Comparison of ENCODE assay signal across 20 cellular contexts in the genomic region with DNA sequence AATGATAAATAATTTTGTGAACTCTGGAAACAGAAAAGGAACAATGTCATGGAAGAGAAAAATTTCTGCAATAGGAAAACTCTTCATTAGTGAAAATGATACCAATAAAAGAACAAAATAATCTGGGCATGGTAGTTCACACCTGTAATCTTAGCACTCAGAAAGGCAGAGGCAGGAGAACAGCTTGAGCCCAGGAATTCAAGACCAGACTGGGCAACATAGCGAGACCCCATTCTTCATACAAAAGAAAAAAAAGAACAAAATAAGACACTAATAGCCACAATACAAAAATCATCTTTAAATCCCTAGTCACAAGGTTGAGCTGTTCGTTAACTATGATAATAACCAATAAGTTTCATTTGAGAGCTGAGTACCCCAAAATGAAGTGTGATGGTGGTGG. TPM values are rescaled to one million over a fixed set of nuclear protein-coding genes. Genes with fewer than 3 reads are reported as not detected.
DNase-seq lines count a peak whose midpoint lies in the region; ATAC-seq, FAIRE-seq and TF ChIP-seq lines count a peak whose summit lies in the region.
"Had no signal": no experiment of that assay in that cellular context is flagged by ENCODE, and none has a peak within 500 bp of the region (broad histone marks: within the 10 kb centered on the region; RNA-seq: fewer than 3 reads in every experiment).

No MANE protein-coding gene starts in this region.

- TF ChIP-seq POLR2A in HepG2 (IDR thresholded peaks at IDR 0.05; ENCODE audit: insufficient read depth in 1 of 2, low read depth in 2 of 2, low read length in 2 of 2) (no peak), right lobe of liver (IDR thresholded peaks at IDR 0.05) (no peak), GM12878 (IDR thresholded peaks at IDR 0.05; ENCODE audit: low read depth, low read length) (no peak)

- H3K36me3 ChIP-seq in HepG2 (replicated peaks in 1 of 2; ENCODE audit: control insufficient read depth in 1 of 2, insufficient read depth in 2 of 2, low read length in 2 of 2), result peaks cover 13 to 55% of the 10 kb centered on the region in 2 experiments
- peaks cover 0 to 36% (median 7%) of the 10 kb centered on the region in 4 donors for H3K36me3 ChIP-seq in right lobe of liver
- peaks cover 0 to 18% of the 10 kb centered on the region in 2 experiments; a peak in 3 of 4 replicates for H3K36me3 ChIP-seq in GM12878 (ENCODE audit: control insufficient read depth in 2 of 2, insufficient read depth in 2 of 2, low read length in 1 of 2)

- TF ChIP-seq RAD21 in HepG2 (CRISPR knock-in tag; IDR thresholded peaks at IDR 0.05) (no peak), GM12878 (IDR thresholded peaks at IDR 0.05; ENCODE audit: insufficient read depth, low read depth, low read length) (no peak)

- BruUV-seq in HepG2 (replicated peaks; lab: Mats Ljungman, UMichigan) (no TSS peak), GM12878 (replicated peaks; lab: Mats Ljungman, UMichigan) (TSS peak; percentile 8)

- DNase-seq in HepG2 (ENCODE audit: low spot score), result no peak
- DNase-seq in right lobe of liver, result no peak
- DNase-seq in GM12878 (ENCODE audit: low read depth, low spot score), result no peak
- DNase-seq in activated naive CD4-positive, alpha-beta T cell treated with Interleukin-2 at 50 U/mL for 16 hours, result no peak
- DNase-seq in SIG-M5 treated with dmso at 0.1 percent for 504 hours (lab: John Stamatoyannopoulos, UW; ENCODE audit: unreplicated experiment), result no peak
- DNase-seq: AML-193; Caco-2; Calu3; CD4-positive, alpha-beta T cell; CD8-positive, alpha-beta T cell; DMS79 treated with DMSO at 0.1 percent for 48 hours; GF-D8 had no signal

- no peak for TF ChIP-seq CTCF in HepG2 (CRISPR knock-in tag; IDR thresholded peaks at IDR 0.05)
- no peak for TF ChIP-seq CTCF in right lobe of liver (IDR thresholded peaks at IDR 0.05)
- TF ChIP-seq CTCF in GM12878 (IDR thresholded peaks at IDR 0.05 in 2 of 3, conservative IDR thresholded peaks at IDR 0.05 in 1 of 3; ENCODE audit: control insufficient read depth in 2 of 3, extremely low read depth in 1 of 3, insufficient read depth in 1 of 3, low read depth in 3 of 3, low read length in 3 of 3), result no peak

- H3K27ac ChIP-seq in HepG2 (ENCODE audit: extremely low read length, insufficient read depth, low read length) (no peak overlapping the region), right lobe of liver (no peak overlapping the region), GM12878 (ENCODE audit: control insufficient read depth, insufficient read depth) (no peak overlapping the region)
- H3K27ac ChIP-seq: 22Rv1; A549; BLaER1 treated with 17β-estradiol and CSF1 and Interleukin-3, amounts not matched to agents 10 nM and 100 nM; C4-2B had no signal

- 95% methylated on average over 2 of the region's 2 CpGs for WGBS in HepG2 (ENCODE audit: low lambda C conversion rate)
- 100% methylated on average over 2 of the region's 2 CpGs for WGBS in right lobe of liver (ENCODE audit: insufficient coverage, low coverage, low lambda C conversion rate, missing lambda C conversion rate)
- 96% methylated on average over 2 of the region's 2 CpGs for WGBS in GM12878 (ENCODE audit: insufficient coverage, insufficient replicate concordance, low lambda C conversion rate, missing lambda C conversion rate)

- peaks cover 6% of the 10 kb centered on the region for H3K79me2 ChIP-seq in HepG2 (ENCODE audit: insufficient read depth, low read length)
- H3K79me2 ChIP-seq in GM12878 (ENCODE audit: control insufficient read depth, insufficient read depth, low read length), result 0 out of 2 replicates have a peak, but pooled peaks cover 2% of the 10 kb centered on the region

- H3K27me3 ChIP-seq in HepG2 (ENCODE audit: control insufficient read depth in 1 of 2, insufficient read depth in 2 of 2, low read length in 2 of 2), result no peaks in the 10 kb centered on the region
- H3K27me3 ChIP-seq in right lobe of liver, result no peaks in the 10 kb centered on the region
- H3K27me3 ChIP-seq in GM12878 (replicated peaks in 1 of 2; ENCODE audit: control insufficient read depth in 2 of 2, insufficient read depth in 2 of 2, low read length in 1 of 2), result no peaks in the 10 kb centered on the region
- H3K27me3 ChIP-seq: BLaER1 treated with 17β-estradiol and CSF1 and Interleukin-3, amounts not matched to agents 10 nM and 100 nM had no signal

- ATAC-seq in HepG2 (no peak), right lobe of liver (no peak), GM12878 (no peak)
- ATAC-seq: A549; CD8-positive, alpha-beta T cell had no signal

- no peak overlapping the region for H3K4me3 ChIP-seq in HepG2 (replicated peaks in 1 of 3; ENCODE audit: insufficient read depth in 1 of 3, low read depth in 2 of 3, low read length in 3 of 3)
- H3K4me3 ChIP-seq in right lobe of liver, result no peak overlapping the region
- H3K4me3 ChIP-seq in GM12878, result no peak overlapping the region
- H3K4me3 ChIP-seq: A549; BLaER1 treated with 17β-estradiol and CSF1 and Interleukin-3, amounts not matched to agents 10 nM and 100 nM had no signal

- CTCF ChIA-PET in HepG2 (lab: Yijun Ruan, JAX; ENCODE audit: low intra/inter-chr PET ratio, low total read pairs) (interaction anchor here (4.8 kb wide), 1 partner anchor 69 kb away, joined by 57 read pairs; no protein-coding TSS in a partner anchor), GM12878 (lab: Yijun Ruan, JAX) (interaction anchor here (0.6 to 17.7 kb wide), 2 partner anchors 68 to 100 kb away, joined by 3 to 350 read pairs; no protein-coding TSS in a partner anchor)

- in situ Hi-C loops in HepG2 (cut with HindIII; ENCODE audit: extremely low pct_ligation_motif_present, low pct_unique_long_range_greater_than_20kb) (no loop called here), GM12878 (cut with MboI) (no loop called here)

- H3K4me2 ChIP-seq in HepG2 (ENCODE audit: low read depth, low read length), result no peak overlapping the region
- no peak overlapping the region for H3K4me2 ChIP-seq in GM12878 (ENCODE audit: control insufficient read depth, insufficient read depth)
- H3K4me2 ChIP-seq: A549; BLaER1 treated with 17β-estradiol and CSF1 and Interleukin-3, amounts not matched to agents 10 nM and 100 nM had no signal

- POLR2A ChIA-PET in HepG2 (lab: Yijun Ruan, JAX) (no interaction called here), GM12878 (lab: Charles Lee) (no interaction called here)

- H2AFZ ChIP-seq in HepG2 (ENCODE audit: low read length), result no peak overlapping the region
- H2AFZ ChIP-seq in GM12878 (ENCODE audit: control insufficient read depth, low read depth, low read length), result no peak overlapping the region

- SMC1A ChIA-PET in GM12878 (lab: Charles Lee; ENCODE audit: uncharacterized antibody, unreplicated experiment), result interaction anchor here (0.6 kb wide), 1 partner anchor 67 kb away, joined by 3 read pairs; no protein-coding TSS in a partner anchor

- no peaks in the 10 kb centered on the region; the same call in 1 of the 2 replicates for H4K20me1 ChIP-seq in HepG2 (ENCODE audit: insufficient read depth, low read length)
- no peaks in the 10 kb centered on the region for H4K20me1 ChIP-seq in GM12878 (ENCODE audit: control insufficient read depth, insufficient read depth)

- RAD21 ChIA-PET in GM12878 (lab: Charles Lee; ENCODE audit: unreplicated experiment), result interaction anchor here (9.9 kb wide), 1 partner anchor 68 kb away, joined by 174 read pairs; no protein-coding TSS in a partner anchor

- H3K9ac ChIP-seq in HepG2 (ENCODE audit: insufficient read depth, low read depth, low read length) (no peak overlapping the region), GM12878 (ENCODE audit: control insufficient read depth, insufficient read depth, low read length) (no peak overlapping the region)
- H3K9ac ChIP-seq: BLaER1 treated with 17β-estradiol and CSF1 and Interleukin-3, amounts not matched to agents 10 nM and 100 nM had no signal

- TF ChIP-seq EP300 in HepG2 (IDR thresholded peaks at IDR 0.05; ENCODE audit: low read depth in 2 of 2, low read length in 2 of 2) (no peak), HepG2 (CRISPR knock-in tag; IDR thresholded peaks at IDR 0.05; ENCODE audit: borderline replicate concordance) (no peak), GM12878 (IDR thresholded peaks at IDR 0.05; ENCODE audit: borderline replicate concordance in 1 of 2, control insufficient read depth in 1 of 2, low read depth in 2 of 2, low read length in 2 of 2) (no peak)

- no peak for FAIRE-seq in HepG2 (lab: Jason Lieb, UNC)
- no peak for FAIRE-seq in GM12878 (lab: Jason Lieb, UNC)
- FAIRE-seq: A549, D721Med, G401.6, GM12892, GM18507 had no signal

- H3K4me1 ChIP-seq in HepG2 (ENCODE audit: insufficient read depth, low read length) (0 out of 2 replicates have a peak, but pooled peaks cover 5% of the 10 kb centered on the region), right lobe of liver (no peaks in the 10 kb centered on the region), GM12878 (ENCODE audit: control insufficient read depth, insufficient read depth, low read length) (no peaks in the 10 kb centered on the region)
- H3K4me1 ChIP-seq: Caco-2 had no signal

- no peaks in the 10 kb centered on the region for H3K9me3 ChIP-seq in HepG2 (ENCODE audit: low read length)
- no peaks in the 10 kb centered on the region for H3K9me3 ChIP-seq in right lobe of liver
- no peaks in the 10 kb centered on the region for H3K9me3 ChIP-seq in GM12878 (replicated peaks; ENCODE audit: control insufficient read depth, insufficient read depth, low read length)
- H3K9me3 ChIP-seq: A549, Caco-2 had no signal

- intact Hi-C loops in HepG2 (cut with micrococcal nuclease; ENCODE audit: unreplicated experiment) (no loop called here), right lobe of liver (cut with DNase I) (no loop called here), GM12878 (cut with micrococcal nuclease; ENCODE audit: unreplicated experiment) (no loop called here)

RNA-seq across cellular contexts. Expression of a gene that starts 8.6 kb away (rescaled TPM):
- total RNA-seq in HepG2 (2016; rRNA removed; fragmentation: Illumina TruSeq; extraction: Trizol) (16.2 and 25.5 TPM in 2 replicates), right lobe of liver (1 to 10 TPM; 2.9 to 9.2 (median 5.5) TPM), GM12878 (2014; rRNA removed) (17.1 and 18.0 TPM in 2 replicates), GM12878 (2014; rRNA removed; fragmentation: Illumina TruSeq; extraction: Trizol) (22.0 and 22.8 TPM in 2 replicates), GM12878 (2021) (20.6 and 27.3 TPM in 2 replicates)
- total RNA-seq in HepG2 (2016; cell fraction: cytosol; rRNA removed; fragmentation: Illumina TruSeq; extraction: Trizol; ENCODE audit: low read depth), result 6.2 and 6.5 TPM in 2 replicates
- 17.1 and 25.1 TPM in 2 replicates for total RNA-seq in HepG2 (2016; cell fraction: insoluble cytoplasmic fraction; rRNA removed; fragmentation: Illumina TruSeq; extraction: Trizol)
- total RNA-seq in HepG2 (2016; cell fraction: membrane; rRNA removed; fragmentation: Illumina TruSeq; extraction: Trizol), result 4.8 and 7.5 TPM in 2 replicates
- 40.2 and 43.9 TPM in 2 replicates for total RNA-seq in HepG2 (2016; cell fraction: nucleus; rRNA removed; fragmentation: Illumina TruSeq; extraction: Trizol)
- polyA plus RNA-seq in HepG2 (2011; rRNA removed) (19.6 and 21.1 TPM in 2 replicates), GM12878 (2011; rRNA removed) (24.8 and 32.9 TPM in 2 replicates), GM12878 (2014; fragmentation: Illumina TruSeq; extraction: Trizol) (22.4 and 24.9 TPM in 2 replicates), GM12878 (2014; fragmentation: Nextera tagmentation; extraction: Ambion mirVana) (10 to 100 TPM; 10.2 to 13.5 TPM), GM12878 (2014; rRNA removed) (22.3 and 27.7 TPM in 2 replicates), GM12878 (2016; fragmentation: Nextera tagmentation; extraction: Ambion mirVana) (10 to 100 TPM; 22.1 to 26.7 TPM)
- polyA plus RNA-seq in HepG2 (2011; cell fraction: cytosol; rRNA removed), result 7.1 and 7.7 TPM in 2 replicates
- polyA plus RNA-seq in HepG2 (2011; cell fraction: nucleus; rRNA removed), result 33.9 and 48.5 TPM in 2 replicates
- 20.6 and 26.0 TPM in 2 replicates for polyA plus RNA-seq in HepG2 (2012)
- polyA plus RNA-seq in HepG2 (2016; cell fraction: cytosol; fragmentation: Illumina TruSeq; extraction: Trizol; ENCODE audit: low read depth), result 1.7 and 1.9 TPM in 2 replicates
- polyA plus RNA-seq in HepG2 (2016; cell fraction: insoluble cytoplasmic fraction; fragmentation: Illumina TruSeq; extraction: Trizol; ENCODE audit: low read depth), result 15.7 and 18.4 TPM in 2 replicates
- polyA plus RNA-seq in HepG2 (2016; cell fraction: membrane; fragmentation: Illumina TruSeq; extraction: Trizol; ENCODE audit: low read depth), result 2.1 and 3.4 TPM in 2 replicates
- polyA plus RNA-seq in HepG2 (2016; cell fraction: nucleus; fragmentation: Illumina TruSeq; extraction: Trizol; ENCODE audit: insufficient read depth, low read depth), result 81.7 and 89.2 TPM in 2 replicates
- 8.5 and 12.3 TPM in 2 replicates for polyA minus RNA-seq in HepG2 (2011; rRNA and poly(A)+ RNA removed; ENCODE audit: low replicate concordance)
- 3.9 and 5.4 TPM in 2 replicates for polyA minus RNA-seq in HepG2 (2011; cell fraction: cytosol; rRNA and poly(A)+ RNA removed)
- polyA minus RNA-seq in HepG2 (2011; cell fraction: nucleus; rRNA and poly(A)+ RNA removed), result 61.8 and 78.0 TPM in 2 replicates
- total RNA-seq in GM12878 (2013; cell fraction: nucleolus; rRNA removed), result 67.1 and 73.4 TPM in 2 replicates
- polyA plus RNA-seq in GM12878 (2011; ENCODE audit: low read depth), result 11.2 TPM
- 10.6 and 12.0 TPM in 2 replicates for polyA plus RNA-seq in GM12878 (2011; cell fraction: cytosol; rRNA removed)
- polyA plus RNA-seq in GM12878 (2011; cell fraction: nucleus; rRNA removed), result 28.2 and 31.3 TPM in 2 replicates
- polyA plus RNA-seq in GM12878 (2012), result 17.8 and 18.2 TPM in 2 replicates
- polyA minus RNA-seq in GM12878 (2011; rRNA and poly(A)+ RNA removed), result 10.4 and 12.3 TPM in 2 replicates
- 4.7 and 9.5 TPM in 2 replicates for polyA minus RNA-seq in GM12878 (2011; cell fraction: cytosol; rRNA and poly(A)+ RNA removed)
- 19.0 and 23.3 TPM in 2 replicates for polyA minus RNA-seq in GM12878 (2011; cell fraction: nucleus; rRNA and poly(A)+ RNA removed)

RNA-seq across cellular contexts. Expression of a gene that starts 17.8 kb away (rescaled TPM):
- 503 and 539 TPM in 2 replicates for total RNA-seq in HepG2 (2016; rRNA removed; fragmentation: Illumina TruSeq; extraction: Trizol)
- 84.1 and 89.7 TPM in 2 replicates for total RNA-seq in HepG2 (2016; cell fraction: cytosol; rRNA removed; fragmentation: Illumina TruSeq; extraction: Trizol; ENCODE audit: low read depth)
- total RNA-seq in HepG2 (2016; cell fraction: insoluble cytoplasmic fraction; rRNA removed; fragmentation: Illumina TruSeq; extraction: Trizol), result 489 and 528 TPM in 2 replicates
- total RNA-seq in HepG2 (2016; cell fraction: membrane; rRNA removed; fragmentation: Illumina TruSeq; extraction: Trizol), result 116 and 157 TPM in 2 replicates
- 878 and 919 TPM in 2 replicates for total RNA-seq in HepG2 (2016; cell fraction: nucleus; rRNA removed; fragmentation: Illumina TruSeq; extraction: Trizol)
- 622 and 684 TPM in 2 replicates for polyA plus RNA-seq in HepG2 (2011; rRNA removed)
- polyA plus RNA-seq in HepG2 (2011; cell fraction: cytosol; rRNA removed), result 569 and 613 TPM in 2 replicates
- polyA plus RNA-seq in HepG2 (2011; cell fraction: nucleus; rRNA removed), result 1,237 and 1,431 TPM in 2 replicates
- polyA plus RNA-seq in HepG2 (2012), result 388 and 421 TPM in 2 replicates
- 39.4 and 49.0 TPM in 2 replicates for polyA plus RNA-seq in HepG2 (2016; cell fraction: cytosol; fragmentation: Illumina TruSeq; extraction: Trizol; ENCODE audit: low read depth)
- 620 and 627 TPM in 2 replicates for polyA plus RNA-seq in HepG2 (2016; cell fraction: insoluble cytoplasmic fraction; fragmentation: Illumina TruSeq; extraction: Trizol; ENCODE audit: low read depth)
- 60.1 and 80.5 TPM in 2 replicates for polyA plus RNA-seq in HepG2 (2016; cell fraction: membrane; fragmentation: Illumina TruSeq; extraction: Trizol; ENCODE audit: low read depth)
- polyA plus RNA-seq in HepG2 (2016; cell fraction: nucleus; fragmentation: Illumina TruSeq; extraction: Trizol; ENCODE audit: insufficient read depth, low read depth), result 1,021 and 1,036 TPM in 2 replicates
- polyA minus RNA-seq in HepG2 (2011; rRNA and poly(A)+ RNA removed; ENCODE audit: low replicate concordance), result 1,158 and 1,526 TPM in 2 replicates
- polyA minus RNA-seq in HepG2 (2011; cell fraction: cytosol; rRNA and poly(A)+ RNA removed), result 501 and 518 TPM in 2 replicates
- 2,012 and 2,066 TPM in 2 replicates for polyA minus RNA-seq in HepG2 (2011; cell fraction: nucleus; rRNA and poly(A)+ RNA removed)
- total RNA-seq in right lobe of liver, result 100 to 1,000 TPM; 218 to 431 (median 344) TPM
- total RNA-seq in GM12878 (2013; cell fraction: nucleolus; rRNA removed), result 814 and 838 TPM in 2 replicates
- total RNA-seq in GM12878 (2014; rRNA removed), result 257 and 299 TPM in 2 replicates
- total RNA-seq in GM12878 (2014; rRNA removed; fragmentation: Illumina TruSeq; extraction: Trizol), result 482 and 485 TPM in 2 replicates
- 713 and 715 TPM in 2 replicates for total RNA-seq in GM12878 (2021)
- polyA plus RNA-seq in GM12878 (2011; ENCODE audit: low read depth), result 329 TPM
- polyA plus RNA-seq in GM12878 (2011; rRNA removed), result 766 and 1,007 TPM in 2 replicates
- polyA plus RNA-seq in GM12878 (2011; cell fraction: cytosol; rRNA removed), result 509 and 785 TPM in 2 replicates
- polyA plus RNA-seq in GM12878 (2011; cell fraction: nucleus; rRNA removed), result 2,281 and 3,127 TPM in 2 replicates
- polyA plus RNA-seq in GM12878 (2012), result 326 and 388 TPM in 2 replicates
- polyA plus RNA-seq in GM12878 (2014; fragmentation: Illumina TruSeq; extraction: Trizol), result 689 and 910 TPM in 2 replicates
- polyA plus RNA-seq in GM12878 (2014; fragmentation: Nextera tagmentation; extraction: Ambion mirVana), result 100 to 1,000 TPM; 530 to 888 TPM
- 1,062 and 1,423 TPM in 2 replicates for polyA plus RNA-seq in GM12878 (2014; rRNA removed)
- polyA plus RNA-seq in GM12878 (2016; fragmentation: Nextera tagmentation; extraction: Ambion mirVana), result 100 to 1,000 TPM; 723 to 740 TPM
- 294 and 317 TPM in 2 replicates for polyA minus RNA-seq in GM12878 (2011; rRNA and poly(A)+ RNA removed)
- polyA minus RNA-seq in GM12878 (2011; cell fraction: cytosol; rRNA and poly(A)+ RNA removed), result 228 and 246 TPM in 2 replicates
- 742 and 1,263 TPM in 2 replicates for polyA minus RNA-seq in GM12878 (2011; cell fraction: nucleus; rRNA and poly(A)+ RNA removed)

RNA-seq across cellular contexts. Expression of a gene that starts 18.5 kb away (rescaled TPM):
- 31.9 and 68.8 TPM in 2 replicates for total RNA-seq in HepG2 (2016; rRNA removed; fragmentation: Illumina TruSeq; extraction: Trizol)
- 28.2 and 32.1 TPM in 2 replicates for total RNA-seq in HepG2 (2016; cell fraction: cytosol; rRNA removed; fragmentation: Illumina TruSeq; extraction: Trizol; ENCODE audit: low read depth)
- total RNA-seq in HepG2 (2016; cell fraction: insoluble cytoplasmic fraction; rRNA removed; fragmentation: Illumina TruSeq; extraction: Trizol), result 34.8 and 63.6 TPM in 2 replicates
- 29.6 and 34.9 TPM in 2 replicates for total RNA-seq in HepG2 (2016; cell fraction: membrane; rRNA removed; fragmentation: Illumina TruSeq; extraction: Trizol)
- 128 and 149 TPM in 2 replicates for total RNA-seq in HepG2 (2016; cell fraction: nucleus; rRNA removed; fragmentation: Illumina TruSeq; extraction: Trizol)
- polyA plus RNA-seq in HepG2 (2011; rRNA removed), result 58.6 and 65.9 TPM in 2 replicates
- 11.6 and 14.3 TPM in 2 replicates for polyA plus RNA-seq in HepG2 (2011; cell fraction: cytosol; rRNA removed)
- polyA plus RNA-seq in HepG2 (2011; cell fraction: nucleus; rRNA removed), result 128 and 136 TPM in 2 replicates
- 42.4 and 43.9 TPM in 2 replicates for polyA plus RNA-seq in HepG2 (2012)
- polyA plus RNA-seq in HepG2 (2016; cell fraction: cytosol; fragmentation: Illumina TruSeq; extraction: Trizol; ENCODE audit: low read depth), result 9.9 and 10.0 TPM in 2 replicates
- polyA plus RNA-seq in HepG2 (2016; cell fraction: insoluble cytoplasmic fraction; fragmentation: Illumina TruSeq; extraction: Trizol; ENCODE audit: low read depth), result 31.3 and 31.7 TPM in 2 replicates
- polyA plus RNA-seq in HepG2 (2016; cell fraction: membrane; fragmentation: Illumina TruSeq; extraction: Trizol; ENCODE audit: low read depth), result 16.6 and 17.0 TPM in 2 replicates
- 274 and 290 TPM in 2 replicates for polyA plus RNA-seq in HepG2 (2016; cell fraction: nucleus; fragmentation: Illumina TruSeq; extraction: Trizol; ENCODE audit: insufficient read depth, low read depth)
- polyA minus RNA-seq in HepG2 (2011; rRNA and poly(A)+ RNA removed; ENCODE audit: low replicate concordance), result 37.3 and 40.5 TPM in 2 replicates
- 13.0 and 13.9 TPM in 2 replicates for polyA minus RNA-seq in HepG2 (2011; cell fraction: cytosol; rRNA and poly(A)+ RNA removed)
- polyA minus RNA-seq in HepG2 (2011; cell fraction: nucleus; rRNA and poly(A)+ RNA removed), result 201 and 240 TPM in 2 replicates
- total RNA-seq in right lobe of liver, result 10 to 100 TPM; 11.0 to 27.6 (median 14.0) TPM
- 185 and 189 TPM in 2 replicates for total RNA-seq in GM12878 (2013; cell fraction: nucleolus; rRNA removed)
- 28.4 and 31.3 TPM in 2 replicates for total RNA-seq in GM12878 (2014; rRNA removed)
- 35.1 and 36.6 TPM in 2 replicates for total RNA-seq in GM12878 (2014; rRNA removed; fragmentation: Illumina TruSeq; extraction: Trizol)
- 25.0 and 27.8 TPM in 2 replicates for total RNA-seq in GM12878 (2021)
- 30.9 TPM for polyA plus RNA-seq in GM12878 (2011; ENCODE audit: low read depth)
- 54.9 and 76.9 TPM in 2 replicates for polyA plus RNA-seq in GM12878 (2011; rRNA removed)
- polyA plus RNA-seq in GM12878 (2011; cell fraction: cytosol; rRNA removed), result 14.0 and 14.4 TPM in 2 replicates
- polyA plus RNA-seq in GM12878 (2011; cell fraction: nucleus; rRNA removed), result 89.8 and 130 TPM in 2 replicates
- 37.3 and 43.4 TPM in 2 replicates for polyA plus RNA-seq in GM12878 (2012)
- 37.2 and 41.8 TPM in 2 replicates for polyA plus RNA-seq in GM12878 (2014; fragmentation: Illumina TruSeq; extraction: Trizol)
- polyA plus RNA-seq in GM12878 (2014; fragmentation: Nextera tagmentation; extraction: Ambion mirVana), result 10 to 100 TPM; 17.7 to 22.6 TPM
- polyA plus RNA-seq in GM12878 (2014; rRNA removed), result 32.9 and 36.6 TPM in 2 replicates
- polyA plus RNA-seq in GM12878 (2016; fragmentation: Nextera tagmentation; extraction: Ambion mirVana), result 10 to 100 TPM; 24.7 to 25.5 TPM
- polyA minus RNA-seq in GM12878 (2011; rRNA and poly(A)+ RNA removed), result 29.8 and 30.0 TPM in 2 replicates
- 10.2 and 22.7 TPM in 2 replicates for polyA minus RNA-seq in GM12878 (2011; cell fraction: cytosol; rRNA and poly(A)+ RNA removed)
- 38.3 and 61.3 TPM in 2 replicates for polyA minus RNA-seq in GM12878 (2011; cell fraction: nucleus; rRNA and poly(A)+ RNA removed)

RNA-seq across cellular contexts. Expression of a gene that starts 39.4 kb away (rescaled TPM):
- total RNA-seq in HepG2 (2016; rRNA removed; fragmentation: Illumina TruSeq; extraction: Trizol), result 0.27 TPM in 1 of 2 replicates, not detected in the other
- total RNA-seq in HepG2 (2016; cell fraction: cytosol; rRNA removed; fragmentation: Illumina TruSeq; extraction: Trizol; ENCODE audit: low read depth), result not detected in 2 replicates
- total RNA-seq in HepG2 (2016; cell fraction: insoluble cytoplasmic fraction; rRNA removed; fragmentation: Illumina TruSeq; extraction: Trizol), result not detected in 2 replicates
- total RNA-seq in HepG2 (2016; cell fraction: membrane; rRNA removed; fragmentation: Illumina TruSeq; extraction: Trizol), result not detected in 2 replicates
- not detected in 2 replicates for total RNA-seq in HepG2 (2016; cell fraction: nucleus; rRNA removed; fragmentation: Illumina TruSeq; extraction: Trizol)
- polyA plus RNA-seq in HepG2 (2011; rRNA removed), result 0.98 and 1.7 TPM in 2 replicates
- 0.47 and 0.75 TPM in 2 replicates for polyA plus RNA-seq in HepG2 (2011; cell fraction: cytosol; rRNA removed)
- 0.80 and 1.5 TPM in 2 replicates for polyA plus RNA-seq in HepG2 (2011; cell fraction: nucleus; rRNA removed)
- polyA plus RNA-seq in HepG2 (2012), result 0.57 TPM in 1 of 2 replicates, not detected in the other
- polyA plus RNA-seq in HepG2 (2016; cell fraction: cytosol; fragmentation: Illumina TruSeq; extraction: Trizol; ENCODE audit: low read depth), result not detected in 2 replicates
- not detected in 2 replicates for polyA plus RNA-seq in HepG2 (2016; cell fraction: insoluble cytoplasmic fraction; fragmentation: Illumina TruSeq; extraction: Trizol; ENCODE audit: low read depth)
- 0.34 TPM in 1 of 2 replicates, not detected in the other for polyA plus RNA-seq in HepG2 (2016; cell fraction: membrane; fragmentation: Illumina TruSeq; extraction: Trizol; ENCODE audit: low read depth)
- polyA plus RNA-seq in HepG2 (2016; cell fraction: nucleus; fragmentation: Illumina TruSeq; extraction: Trizol; ENCODE audit: insufficient read depth, low read depth), result 0.64 TPM in 1 of 2 replicates, not detected in the other
- polyA minus RNA-seq in HepG2 (2011; rRNA and poly(A)+ RNA removed; ENCODE audit: low replicate concordance), result 0.72 TPM in 1 of 2 replicates, not detected in the other
- polyA minus RNA-seq in HepG2 (2011; cell fraction: cytosol; rRNA and poly(A)+ RNA removed), result not detected in 2 replicates
- 1.2 and 2.5 TPM in 2 replicates for polyA minus RNA-seq in HepG2 (2011; cell fraction: nucleus; rRNA and poly(A)+ RNA removed)
- total RNA-seq in right lobe of liver, result 1 to 10 TPM in 4 of 6 experiments, under 1 TPM in 2; 0.57 to 3.0 (median 1.9) TPM
- 8.4 and 8.8 TPM in 2 replicates for total RNA-seq in GM12878 (2013; cell fraction: nucleolus; rRNA removed)
- 15.4 and 17.8 TPM in 2 replicates for total RNA-seq in GM12878 (2014; rRNA removed)
- total RNA-seq in GM12878 (2014; rRNA removed; fragmentation: Illumina TruSeq; extraction: Trizol), result 24.0 and 24.6 TPM in 2 replicates
- total RNA-seq in GM12878 (2021), result 13.2 and 16.7 TPM in 2 replicates
- polyA plus RNA-seq in GM12878 (2011; ENCODE audit: low read depth), result 3.6 TPM
- polyA plus RNA-seq in GM12878 (2011; rRNA removed), result 2.0 and 2.4 TPM in 2 replicates
- 2.1 and 3.8 TPM in 2 replicates for polyA plus RNA-seq in GM12878 (2011; cell fraction: cytosol; rRNA removed)
- 0.94 and 3.6 TPM in 2 replicates for polyA plus RNA-seq in GM12878 (2011; cell fraction: nucleus; rRNA removed)
- polyA plus RNA-seq in GM12878 (2012), result 3.4 and 5.0 TPM in 2 replicates
- 47.2 and 54.1 TPM in 2 replicates for polyA plus RNA-seq in GM12878 (2014; fragmentation: Illumina TruSeq; extraction: Trizol)
- 10 to 100 TPM; 16.2 to 25.0 TPM for polyA plus RNA-seq in GM12878 (2014; fragmentation: Nextera tagmentation; extraction: Ambion mirVana)
- 16.4 and 19.2 TPM in 2 replicates for polyA plus RNA-seq in GM12878 (2014; rRNA removed)
- polyA plus RNA-seq in GM12878 (2016; fragmentation: Nextera tagmentation; extraction: Ambion mirVana), result 1 to 10 TPM; 2.8 to 4.3 TPM
- polyA minus RNA-seq in GM12878 (2011; rRNA and poly(A)+ RNA removed), result 1.9 and 3.1 TPM in 2 replicates
- polyA minus RNA-seq in GM12878 (2011; cell fraction: cytosol; rRNA and poly(A)+ RNA removed), result not detected in 2 replicates
- polyA minus RNA-seq in GM12878 (2011; cell fraction: nucleus; rRNA and poly(A)+ RNA removed), result 0.67 and 0.85 TPM in 2 replicates
- total RNA-seq: Caco-2; CD8-positive, alpha-beta T cell had no signal
